Comparison of ENCODE assay signal across 8 cellular contexts in genomic region chr19:20247016-20247683, GRCh38.
A peak's percentile ranks its signal among the peaks of the same experiment; 100 is the strongest.
DNase-seq lines count a peak whose midpoint lies in the region; ATAC-seq, FAIRE-seq and TF ChIP-seq lines count a peak whose summit lies in the region.

No MANE protein-coding gene starts in this region.

- H3K27ac ChIP-seq in body of pancreas: no peak overlapping the region

- TF ChIP-seq POLR2A in body of pancreas (IDR thresholded peaks at IDR 0.05) (no peak), GM12891 (IDR thresholded peaks at IDR 0.05; ENCODE audit: low read depth, low read length) (no peak)

- peak; percentile 79 for ATAC-seq in body of pancreas

- no peaks in the 10 kb centered on the region for H3K9me3 Mint-ChIP-seq in mesothelial cell of epicardium

- peak overlapping the region; percentile 9 for H3K4me3 Mint-ChIP-seq in mesothelial cell of epicardium

- WGBS in body of pancreas, 2 donors: 17 to 30% methylated on average over 10 of the region's 10 CpGs

- H3K4me1 Mint-ChIP-seq in mesothelial cell of epicardium: peaks cover 35% of the 10 kb centered on the region

- no peaks in the 10 kb centered on the region for H3K27me3 ChIP-seq in body of pancreas

- no peaks in the 10 kb centered on the region for H3K36me3 ChIP-seq in body of pancreas (replicated peaks in 1 of 2; ENCODE audit: insufficient read depth in 1 of 2, low read depth in 2 of 2)

- no peaks in the 10 kb centered on the region for H3K36me3 Mint-ChIP-seq in mesothelial cell of epicardium

- TF ChIP-seq CTCF in D721Med (IDR thresholded peaks at IDR 0.05; ENCODE audit: insufficient read depth, missing control alignments) (peak; percentile 72), body of pancreas (IDR thresholded peaks at IDR 0.05) (peak; percentile 31 to 89 (median 69)), mesothelial cell of epicardium (IDR thresholded peaks at IDR 0.05; ENCODE audit: unreplicated experiment) (peak; percentile 34)

- no peaks in the 10 kb centered on the region for H3K9me3 ChIP-seq in body of pancreas

- intact Hi-C loops in body of pancreas (cut with DNase I): no loop called here

- H3K4me3 ChIP-seq in body of pancreas: no peak overlapping the region

- FAIRE-seq in D721Med (lab: Jason Lieb, UNC) (peak; percentile 61), GM12891 (lab: Jason Lieb, UNC) (no peak)

- peak overlapping the region; percentile 99 for H3K27ac Mint-ChIP-seq in mesothelial cell of epicardium

- peaks cover 13% of the 10 kb centered on the region for H3K4me1 ChIP-seq in body of pancreas

- no peak for DNase-seq in D721Med (ENCODE audit: insufficient read length, low spot score)
- DNase-seq in NCI-H345 (lab: John Stamatoyannopoulos, UW): peak; percentile 1
- DNase-seq in body of pancreas: peak; percentile 54 to 68 (median 63)
- DNase-seq in mesothelial cell of epicardium (ENCODE audit: low spot score in 2 of 2, unreplicated experiment in 2 of 2): peak in 1 of 2 experiments; percentile 63
- DNase-seq in ureter (ENCODE audit: low spot score): peak; percentile 59
- DNase-seq in NCI-H2227 (lab: John Stamatoyannopoulos, UW; ENCODE audit: unreplicated experiment): no peak
- no peak for DNase-seq in GDM1 (lab: John Stamatoyannopoulos, UW)
- DNase-seq in GM12891 (ENCODE audit: insufficient read length, low spot score): no peak

- H3K27me3 Mint-ChIP-seq in mesothelial cell of epicardium (ENCODE audit: low read depth): no peaks in the 10 kb centered on the region

TF ChIP-seq in GM12891, 5 proteins besides CTCF, POLR2A, EP300 and RAD21:
- TF ChIP-seq PAX5 (IDR thresholded peaks at IDR 0.05; ENCODE audit: insufficient read depth, low read length, severe bottlenecking) (no peak), SPI1 (IDR thresholded peaks at IDR 0.05; ENCODE audit: low read depth, low read length) (no peak), POU2F2 (IDR thresholded peaks at IDR 0.05; ENCODE audit: low read depth, low read length) (no peak), TAF1 (IDR thresholded peaks at IDR 0.05; ENCODE audit: low read depth, low read length) (no peak), POLR2AphosphoS5 (IDR thresholded peaks at IDR 0.05; ENCODE audit: low read depth, low read length) (no peak)

Comparison
In these comparisons a context has a peak if more than half of its experiments do, and no peak if none do; other contexts are left out.
1. DNase-seq: peak in NCI-H345 (single experiment), body of pancreas (4 of 4) and ureter (single experiment); none in D721Med (single experiment), NCI-H2227 (single experiment), GDM1 (single experiment) and GM12891 (single experiment).
2. Peak in every context shown above with its lines, with median percentiles within 50 percentile points of each other: CTCF ChIP-seq.